ENCODE assay signal across 8 cellular contexts in genomic region chr15:23039917-23040281, GRCh38. TPM values are rescaled to one million over a fixed set of nuclear protein-coding genes. Genes with fewer than 3 reads are reported as not detected.
DNase-seq lines count a peak whose midpoint lies in the region; ATAC-seq and TF ChIP-seq lines count a peak whose summit lies in the region.

No MANE protein-coding gene starts in this region.

- peaks cover 12% of the 10 kb centered on the region for H3K36me3 Mint-ChIP-seq in brain

- peak overlapping the region; percentile 64 to 97 (median 96) for H3K27ac Mint-ChIP-seq in brain

- H3K9me3 Mint-ChIP-seq in brain = no peaks in the 10 kb centered on the region

- H3K36me3 ChIP-seq in lung (ENCODE audit: control insufficient read depth in 2 of 2, insufficient read depth in 2 of 2, low read length in 2 of 2) (peaks cover 0 to 4% of the 10 kb centered on the region in 2 donors), urinary bladder (ENCODE audit: insufficient read depth) (no peaks in the 10 kb centered on the region)

- H3K27ac ChIP-seq in lung (ENCODE audit: low read depth in 1 of 2, low read length in 1 of 2) = peak overlapping the region in 1 of 2 donors; percentile 76
- no peak overlapping the region for H3K27ac ChIP-seq in urinary bladder (ENCODE audit: low read depth)

- peak overlapping the region; percentile 89 for H3K4me3 ChIP-seq in GM12875 (ENCODE audit: low read depth, low read length)
- H3K4me3 ChIP-seq in lung = peak overlapping the region; percentile 99
- peak overlapping the region; percentile 88 for H3K4me3 ChIP-seq in urinary bladder (ENCODE audit: low read depth, low read length)

- ATAC-seq in HG03039 (IDR thresholded peaks at IDR 0.05; ENCODE audit: unreplicated experiment) = peak; percentile 13
- ATAC-seq in lung (ENCODE audit: insufficient read depth, low FRiP score) = peak; percentile 13
- ATAC-seq in HG03135 (IDR thresholded peaks at IDR 0.05; ENCODE audit: unreplicated experiment) = no peak

- H3K27me3 Mint-ChIP-seq in brain = no peaks in the 10 kb centered on the region

- no peak for TF ChIP-seq CTCF in GM12875 (IDR thresholded peaks at IDR 0.05; ENCODE audit: borderline replicate concordance, insufficient read depth, low read depth, low read length)
- no peak for TF ChIP-seq CTCF in brain (conservative IDR thresholded peaks at IDR 0.05)
- no peak for TF ChIP-seq CTCF in lung (IDR thresholded peaks at IDR 0.05; ENCODE audit: control extremely low read depth, extremely low read depth)

- peak overlapping the region; percentile 87 to 92 (median 89) for H3K4me3 Mint-ChIP-seq in brain

- H3K4me1 ChIP-seq in lung (ENCODE audit: control insufficient read depth in 2 of 2, insufficient read depth in 2 of 2, low read length in 2 of 2) (peaks cover 0 to 4% of the 10 kb centered on the region in 2 donors), urinary bladder (ENCODE audit: insufficient read depth) (no peaks in the 10 kb centered on the region)

- WGBS in lung, 2 donors = 43 to 51% methylated on average over 10 of the region's 10 CpGs
- WGBS in urinary bladder = 40% methylated on average over 10 of the region's 10 CpGs

- H3K9me3 ChIP-seq in lung (ENCODE audit: control insufficient read depth in 2 of 2, insufficient read depth in 1 of 2, low read length in 1 of 2) = no peaks in the 10 kb centered on the region

- H3K27me3 ChIP-seq in lung (ENCODE audit: control insufficient read depth, insufficient read depth) = no peaks in the 10 kb centered on the region

- DNase-seq in lung (ENCODE audit: low spot score) (no peak), SHP77 (lab: John Stamatoyannopoulos, UW) (no peak)
- no peak for DNase-seq in central memory CD4-positive, alpha-beta T cell

- H3K4me1 Mint-ChIP-seq in brain = peaks cover 28% of the 10 kb centered on the region

RNA-seq across cellular contexts. Expression of gene TUBGCP5, which starts 0.5 kb away (rescaled TPM):
- polyA plus RNA-seq in brain (ENCODE audit: insufficient read depth, low read depth, low replicate concordance) = 6.6 TPM
- 10 to 100 TPM; 16.0 to 34.7 TPM for total RNA-seq in lung
- 1 to 10 TPM; 6.2 to 7.6 TPM for polyA plus RNA-seq in lung
- 45.8 TPM for total RNA-seq in urinary bladder
- polyA plus RNA-seq in urinary bladder = 11.3 TPM

RNA-seq across cellular contexts. Expression of gene CYFIP1, which starts 59.7 kb away (rescaled TPM):
- polyA plus RNA-seq in brain (ENCODE audit: insufficient read depth, low read depth, low replicate concordance) (41.4 TPM), lung (10 to 100 TPM; 27.0 to 65.5 TPM), urinary bladder (49.6 TPM)
- total RNA-seq in lung (100 to 1,000 TPM; 108 to 136 TPM), urinary bladder (85.0 TPM)
